In the genomic region with DNA sequence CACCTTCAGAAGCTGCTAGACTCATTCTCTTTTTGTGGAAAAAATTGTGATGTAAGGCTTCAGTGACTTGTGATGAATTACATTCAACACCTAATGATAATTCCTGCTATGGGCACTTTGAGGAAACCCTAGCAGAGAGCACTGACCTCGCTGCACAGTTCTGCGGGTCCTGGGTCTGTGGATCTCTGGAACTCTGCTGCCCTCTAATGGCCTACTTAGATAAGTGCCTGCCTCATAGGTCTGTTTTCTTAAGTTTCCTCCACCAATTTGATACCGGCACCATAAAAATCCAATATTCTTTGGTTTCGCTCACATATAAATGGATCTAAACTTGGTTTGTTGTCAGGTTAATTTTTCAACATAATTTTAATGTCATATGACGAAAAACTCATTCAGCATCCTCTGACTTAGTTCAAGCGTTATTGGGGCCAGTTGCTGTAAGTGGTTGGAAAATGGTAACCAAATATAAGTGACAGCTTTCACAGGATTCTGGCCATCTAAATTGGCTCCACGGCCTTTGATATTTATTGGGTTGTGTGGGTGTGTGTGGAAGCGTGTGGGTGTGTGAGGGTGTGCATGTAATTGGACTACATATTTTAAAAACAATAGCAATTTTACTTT, we compare ENCODE assay signal across 8 cellular contexts. TPM values are rescaled to one million over a fixed set of nuclear protein-coding genes. Genes with fewer than 3 reads are reported as not detected.
DNase-seq lines count a peak whose midpoint lies in the region; ATAC-seq, FAIRE-seq and TF ChIP-seq lines count a peak whose summit lies in the region.

No MANE protein-coding gene starts in this region.

- no peaks in the 10 kb centered on the region for H3K36me3 Mint-ChIP-seq in chondrocyte (ENCODE audit: low read depth)

- H3K9me2 ChIP-seq in PC-9 (ENCODE audit: insufficient read depth): no peaks in the 10 kb centered on the region

- TF ChIP-seq POLR2A in GM12891 (IDR thresholded peaks at IDR 0.05; ENCODE audit: low read depth, low read length): no peak

- POLR2A ChIA-PET in PC-9 (lab: Charles Lee; ENCODE audit: unreplicated experiment): no interaction called here

- H2AFZ ChIP-seq in PC-9: no peak overlapping the region

- no peak overlapping the region for H3K27ac Mint-ChIP-seq in chondrocyte (ENCODE audit: unreplicated experiment)

- H3K4me2 ChIP-seq in PC-9: no peak overlapping the region

- H3K27me3 ChIP-seq in PC-9 (ENCODE audit: insufficient read depth, low read depth): no peaks in the 10 kb centered on the region
- H3K27me3 ChIP-seq in lower lobe of right lung (ENCODE audit: low read depth): no peaks in the 10 kb centered on the region
- H3K27me3 ChIP-seq in upper lobe of right lung: no peaks in the 10 kb centered on the region

- CTCF ChIA-PET in PC-9 (lab: Charles Lee): no interaction called here

- FAIRE-seq in GM12891 (lab: Jason Lieb, UNC): peak; percentile 64

- H3K9me3 ChIP-seq in PC-9 (ENCODE audit: insufficient read depth, low read depth): no peaks in the 10 kb centered on the region
- no peaks in the 10 kb centered on the region for H3K9me3 ChIP-seq in lower lobe of right lung
- no peaks in the 10 kb centered on the region for H3K9me3 ChIP-seq in upper lobe of right lung

- DNase-seq in AG10803 (ENCODE audit: low read depth): peak; percentile 56
- DNase-seq in GM12891 (ENCODE audit: insufficient read length, low spot score): no peak
- peak; percentile 55 for DNase-seq in M059J (ENCODE audit: low read depth)
- DNase-seq in PC-9: peak; percentile 41 to 55
- DNase-seq in chondrocyte (ENCODE audit: low spot score): no peak
- peak; percentile 22 for DNase-seq in lower lobe of right lung
- DNase-seq in upper lobe of right lung: no peak

- H3K27ac ChIP-seq in PC-9 (no peak overlapping the region), lower lobe of right lung (no peak overlapping the region), upper lobe of right lung (no peak overlapping the region)

- peak; percentile 92 for TF ChIP-seq CTCF in AG10803 (conservative IDR thresholded peaks at IDR 0.05; ENCODE audit: low read length)
- TF ChIP-seq CTCF in PC-9 (conservative IDR thresholded peaks at IDR 0.05): peak; percentile 94
- peak; percentile 95 for TF ChIP-seq CTCF in chondrocyte (IDR thresholded peaks at IDR 0.05)
- TF ChIP-seq CTCF in lower lobe of right lung (IDR thresholded peaks at IDR 0.05): peak; percentile 75
- peak; percentile 79 for TF ChIP-seq CTCF in upper lobe of right lung (IDR thresholded peaks at IDR 0.05)

- H4K20me1 ChIP-seq in PC-9 (ENCODE audit: insufficient read depth): no peaks in the 10 kb centered on the region

- intact Hi-C loops in PC-9 (cut with micrococcal nuclease; ENCODE audit: unreplicated experiment): loop anchor here (1.0 to 5.0 kb wide), 2 partner anchors 1269 to 1694 kb away; no protein-coding TSS in a partner anchor
- intact Hi-C loops in lower lobe of right lung (cut with DNase I): no loop called here
- intact Hi-C loops in upper lobe of right lung (cut with DNase I): no loop called here

- peaks cover 38% of the 10 kb centered on the region for H3K27me3 Mint-ChIP-seq in chondrocyte (ENCODE audit: low read depth)

- no peak overlapping the region for H3K4me3 ChIP-seq in AG10803 (ENCODE audit: low read length)
- H3K4me3 ChIP-seq in PC-9: no peak overlapping the region
- no peak overlapping the region for H3K4me3 ChIP-seq in lower lobe of right lung
- H3K4me3 ChIP-seq in upper lobe of right lung: no peak overlapping the region

- H3K4me1 ChIP-seq in PC-9 (replicated peaks; ENCODE audit: insufficient read depth) (no peaks in the 10 kb centered on the region), lower lobe of right lung (no peaks in the 10 kb centered on the region), upper lobe of right lung (no peaks in the 10 kb centered on the region)

- no peak overlapping the region for H3K4me3 Mint-ChIP-seq in chondrocyte (ENCODE audit: unreplicated experiment)

- no peaks in the 10 kb centered on the region for H3K36me3 ChIP-seq in PC-9 (ENCODE audit: low read depth)
- no peaks in the 10 kb centered on the region for H3K36me3 ChIP-seq in lower lobe of right lung
- no peaks in the 10 kb centered on the region for H3K36me3 ChIP-seq in upper lobe of right lung

- no peaks in the 10 kb centered on the region for H3K79me2 ChIP-seq in PC-9 (ENCODE audit: low read depth)

- no TSS peak for BruUV-seq in PC-9 (replicated peaks; lab: Mats Ljungman, UMichigan)

- H3F3A ChIP-seq in PC-9 (ENCODE audit: insufficient read depth, low read depth): no peaks in the 10 kb centered on the region

- H3K4me1 Mint-ChIP-seq in chondrocyte (ENCODE audit: low read depth): peaks cover 4% of the 10 kb centered on the region

- no peaks in the 10 kb centered on the region for H3K9me3 Mint-ChIP-seq in chondrocyte (ENCODE audit: low read depth)

- ATAC-seq in HG02588 (IDR thresholded peaks at IDR 0.05; ENCODE audit: unreplicated experiment) (peak; percentile 94), lower lobe of right lung (peak; percentile 80 to 82), upper lobe of right lung (peak; percentile 94)

TF ChIP-seq in GM12891, 5 proteins besides CTCF, POLR2A, EP300 and RAD21:
- TF ChIP-seq SPI1 (IDR thresholded peaks at IDR 0.05; ENCODE audit: low read depth, low read length) (no peak), TAF1 (IDR thresholded peaks at IDR 0.05; ENCODE audit: low read depth, low read length) (no peak), POLR2AphosphoS5 (IDR thresholded peaks at IDR 0.05; ENCODE audit: low read depth, low read length) (no peak), PAX5 (IDR thresholded peaks at IDR 0.05; ENCODE audit: insufficient read depth, low read length, severe bottlenecking) (no peak), POU2F2 (IDR thresholded peaks at IDR 0.05; ENCODE audit: low read depth, low read length) (no peak)

RNA-seq across cellular contexts. Expression of gene SLITRK3, which starts 10.4 kb away (rescaled TPM):
- polyA plus RNA-seq in GM12891 (2012; ENCODE audit: low read depth, missing spikeins): not detected
- not detected in 2 replicates for total RNA-seq in M059J (2014; rRNA removed; shearing (Covaris generic))
- total RNA-seq in PC-9 (2021) (not detected in 2 replicates), chondrocyte (0.77 TPM in 1 of 3 replicates, not detected in the others), lower lobe of right lung (0.65 TPM), upper lobe of right lung (0.09 TPM)

Comparison
In these comparisons a context has a peak if more than half of its experiments do, and no peak if none do; other contexts are left out.
1. DNase-seq: peak in AG10803 (single experiment), M059J (single experiment), PC-9 (2 of 2) and lower lobe of right lung (single experiment); none in GM12891 (single experiment), chondrocyte (single experiment) and upper lobe of right lung (single experiment).
2. Peak in every context shown above with its lines, with median percentiles within 50 percentile points of each other: CTCF ChIP-seq and ATAC-seq.